32 cellular contexts compared by ENCODE assay signal in the genomic region with DNA sequence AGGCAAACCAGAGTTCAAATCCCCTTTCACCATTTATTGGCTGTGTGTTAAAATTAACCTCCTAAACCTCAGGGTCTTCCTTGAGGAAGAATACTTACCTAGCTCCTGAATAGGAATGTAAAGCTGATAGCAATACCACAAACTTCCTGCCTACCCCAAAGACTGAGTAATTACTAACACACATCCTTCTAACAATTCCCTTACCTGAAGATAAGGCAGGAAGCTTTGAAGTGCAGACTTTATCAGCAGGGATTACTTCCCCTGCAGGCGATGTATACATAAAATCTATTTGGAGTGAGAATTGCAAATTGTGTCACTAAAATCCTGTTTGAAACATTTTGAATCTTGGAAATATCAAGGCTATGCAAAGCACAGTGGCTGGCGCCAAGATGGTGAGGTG. TPM values are rescaled to one million over a fixed set of nuclear protein-coding genes. Genes with fewer than 3 reads are reported as not detected.
"Had no signal": no experiment of that assay in that cellular context is flagged by ENCODE, and none has a peak within 500 bp of the region (broad histone marks: within the 10 kb centered on the region; RNA-seq: fewer than 3 reads in every experiment).

No MANE protein-coding gene starts in this region.

- DNase-seq: activated CD4-positive, alpha-beta memory T cell treated with anti-CD3 and anti-CD28 coated beads, Interleukin-2, amount 10 ng/mL, durations not matched to agents 7 days and 5 days; activated CD4-positive, alpha-beta T cell treated with anti-CD3 and anti-CD28 coated beads for 1 hour; activated CD4-positive, alpha-beta T cell treated with anti-CD3 and anti-CD28 coated beads for 48 hours; activated CD4-positive, CD25-positive, alpha-beta regulatory T cell; activated CD8-positive, alpha-beta memory T cell treated with anti-CD3 and anti-CD28 coated beads for 24 hours; activated CD8-positive, alpha-beta memory T cell treated with anti-CD3 and anti-CD28 coated beads, Interleukin-2, amount 10 ng/mL, durations not matched to agents 7 days and 5 days; activated gamma-delta T cell; activated naive CD4-positive, alpha-beta T cell treated with anti-CD3 and anti-CD28 coated beads for 36 hours; activated T-cell treated with anti-CD3 and anti-CD28 coated beads, Interleukin-2, amount 50 U/mL, for 24 hours; adrenal gland; body of pancreas; caudate nucleus; cerebellar nuclear complex; NCI-H1105; NCI-H1417 treated with DMSO at 0.1 percent for 48 hours; NCI-H187 treated with DMSO at 0.1 percent for 48 hours; NCI-H2081; NCI-H345; NCI-H524 treated with DMSO at 0.1 percent for 48 hours; SHP77; SJCRH30; T1000; WERI-Rb-1 had no signal

- ATAC-seq: activated CD8-positive, alpha-beta memory T cell treated with anti-CD3 and anti-CD28 coated beads, Interleukin-2, amount 10 ng/mL, durations not matched to agents 7 days and 5 days; activated naive CD4-positive, alpha-beta T cell treated with anti-CD3 and anti-CD28 coated beads, Interleukin-2, amount 50 U/mL, for 72 hours; body of pancreas had no signal

- FAIRE-seq: astrocyte had no signal

RNA-seq across cellular contexts. Expression of a gene that starts 21.2 kb away (rescaled TPM):
- total RNA-seq: activated CD4-positive, alpha-beta memory T cell treated with anti-CD3 and anti-CD28 coated beads, Interleukin-2, amount 10 ng/mL, durations not matched to agents 7 days and 5 days; activated CD8-positive, alpha-beta memory T cell treated with anti-CD3 and anti-CD28 coated beads, Interleukin-2, amount 10 ng/mL, durations not matched to agents 7 days and 5 days; activated naive CD4-positive, alpha-beta T cell treated with anti-CD3 and anti-CD28 coated beads for 36 hours; activated naive CD4-positive, alpha-beta T cell treated with anti-CD3 and anti-CD28 coated beads, Interleukin-2, amount 50 U/mL, for 72 hours; activated T-helper 2 cell treated with anti-CD3 and anti-CD28 coated beads, Interferon-gamma antibody, Interleukin-2, Interleukin-4, amounts not matched to agents 10 μg/mL and 5 μg/mL and 100 μg/mL, durations not matched to agents 14 hours and 24 hours and 36 hours; astrocyte; body of pancreas; breast epithelium; LHCN-M2; MCF 10A; RPMI7951; SJCRH30; T-helper 1 cell treated with Interleukin-12 subunit alpha and Interleukin-12 subunit beta and Interleukin-4 antibody, amounts not matched to agents 30 ng/mL and 1 ng/mL, for 36 hours; T-helper 2 cell treated with Interferon-gamma antibody and Interleukin-4, amounts not matched to agents 100 ng/mL and 5 ng/mL, for 36 hours had no signal
